13 cellular contexts compared by ENCODE assay signal in genomic region chr3:143216709-143217182, GRCh38.
DNase-seq lines count a peak whose midpoint lies in the region; ATAC-seq and TF ChIP-seq lines count a peak whose summit lies in the region.
"Had no signal": no experiment of that assay in that cellular context is flagged by ENCODE, and none has a peak within 500 bp of the region (broad histone marks: within the 10 kb centered on the region; RNA-seq: fewer than 3 reads in every experiment).

No MANE protein-coding gene starts in this region.

- H3K27ac ChIP-seq in ascending aorta = no peak overlapping the region

- H3K9me3 Mint-ChIP-seq in stimulated activated naive CD8-positive, alpha-beta T cell treated with anti-CD3 and anti-CD28 coated beads, Interleukin-15, Interleukin-2, amounts not matched to agents 100 ng/mL and 50 ng/mL, for 24 hours = no peaks in the 10 kb centered on the region
- H3K9me3 Mint-ChIP-seq in activated T-helper 2 cell treated with anti-CD3 and anti-CD28 coated beads, Interferon-gamma antibody, Interleukin-2, Interleukin-4, amounts not matched to agents 10 μg/mL and 5 μg/mL and 100 μg/mL, durations not matched to agents 14 hours and 24 hours and 36 hours = no peaks in the 10 kb centered on the region
- no peaks in the 10 kb centered on the region for H3K9me3 Mint-ChIP-seq in immature natural killer cell

- H3K4me3 Mint-ChIP-seq in stimulated activated naive CD8-positive, alpha-beta T cell treated with anti-CD3 and anti-CD28 coated beads, Interleukin-15, Interleukin-2, amounts not matched to agents 100 ng/mL and 50 ng/mL, for 24 hours = peak overlapping the region; percentile 61
- peak overlapping the region; percentile 64 for H3K4me3 Mint-ChIP-seq in activated T-helper 2 cell treated with anti-CD3 and anti-CD28 coated beads, Interferon-gamma antibody, Interleukin-2, Interleukin-4, amounts not matched to agents 10 μg/mL and 5 μg/mL and 100 μg/mL, durations not matched to agents 14 hours and 24 hours and 36 hours (ENCODE audit: low read depth)
- peak overlapping the region; percentile 55 to 87 (median 79) for H3K4me3 Mint-ChIP-seq in immature natural killer cell

- no peak for DNase-seq in stimulated activated naive CD8-positive, alpha-beta T cell treated with anti-CD3 and anti-CD28 coated beads, Interleukin-15, Interleukin-2, amounts not matched to agents 100 U/mL and 50 U/mL, for 24 hours
- DNase-seq in activated T-helper 2 cell treated with anti-CD3 and anti-CD28 coated beads, Interferon-gamma antibody, Interleukin-2, Interleukin-4, amounts not matched to agents 10 μg/mL and 5 μg/mL and 100 μg/mL, durations not matched to agents 14 hours and 24 hours and 36 hours (ENCODE audit: low spot score) = no peak
- DNase-seq in immature natural killer cell (peak in 2 of 3 donors; percentile 15 to 16), NCI-H82 treated with DMSO at 0.1 percent for 48 hours (lab: John Stamatoyannopoulos, UW; ENCODE audit: unreplicated experiment) (no peak), NCI-H2107 (lab: John Stamatoyannopoulos, UW) (no peak), ascending aorta (ENCODE audit: low spot score in 2 of 2) (no peak)
- DNase-seq: activated CD4-positive, alpha-beta T cell treated with anti-CD3 and anti-CD28 coated beads for 48 hours; body of pancreas; left colon; NCI-H2029 had no signal

- intact Hi-C loops in activated T-helper 2 cell treated with anti-CD3 and anti-CD28 coated beads, Interferon-gamma antibody, Interleukin-2, Interleukin-4, amounts not matched to agents 10 μg/mL and 5 μg/mL and 100 μg/mL, durations not matched to agents 14 hours and 24 hours and 36 hours (cut with micrococcal nuclease) = no loop called here
- intact Hi-C loops in ascending aorta (cut with DNase I) = no loop called here

- no peak overlapping the region for H3K4me3 ChIP-seq in ascending aorta
- H3K4me3 ChIP-seq: body of pancreas had no signal

- no peak for ATAC-seq in stimulated activated naive CD8-positive, alpha-beta T cell treated with anti-CD3 and anti-CD28 coated beads, Interleukin-15, Interleukin-2, amounts not matched to agents 100 U/mL and 50 U/mL, for 24 hours
- ATAC-seq in GM18909 (IDR thresholded peaks at IDR 0.05; ENCODE audit: poor library complexity, unreplicated experiment) = no peak
- ATAC-seq: body of pancreas, left colon, Panc1 had no signal

- H3K9me3 ChIP-seq in ascending aorta = no peaks in the 10 kb centered on the region
- H3K9me3 ChIP-seq: body of pancreas had no signal

- no peaks in the 10 kb centered on the region for H3K36me3 ChIP-seq in ascending aorta

- H3K27ac Mint-ChIP-seq in stimulated activated naive CD8-positive, alpha-beta T cell treated with anti-CD3 and anti-CD28 coated beads, Interleukin-15, Interleukin-2, amounts not matched to agents 100 ng/mL and 50 ng/mL, for 24 hours = peak overlapping the region; percentile 64
- H3K27ac Mint-ChIP-seq in activated T-helper 2 cell treated with anti-CD3 and anti-CD28 coated beads, Interferon-gamma antibody, Interleukin-2, Interleukin-4, amounts not matched to agents 10 μg/mL and 5 μg/mL and 100 μg/mL, durations not matched to agents 14 hours and 24 hours and 36 hours = peak overlapping the region; percentile 40
- peak overlapping the region; percentile 82 to 93 (median 90) for H3K27ac Mint-ChIP-seq in immature natural killer cell

- peaks cover 26% of the 10 kb centered on the region for H3K4me1 Mint-ChIP-seq in stimulated activated naive CD8-positive, alpha-beta T cell treated with anti-CD3 and anti-CD28 coated beads, Interleukin-15, Interleukin-2, amounts not matched to agents 100 ng/mL and 50 ng/mL, for 24 hours (ENCODE audit: low read depth)
- peaks cover 15% of the 10 kb centered on the region for H3K4me1 Mint-ChIP-seq in activated T-helper 2 cell treated with anti-CD3 and anti-CD28 coated beads, Interferon-gamma antibody, Interleukin-2, Interleukin-4, amounts not matched to agents 10 μg/mL and 5 μg/mL and 100 μg/mL, durations not matched to agents 14 hours and 24 hours and 36 hours (ENCODE audit: low read depth)
- H3K4me1 Mint-ChIP-seq in immature natural killer cell = peaks cover 29 to 44% of the 10 kb centered on the region in 2 donors

- no peaks in the 10 kb centered on the region for H3K36me3 Mint-ChIP-seq in stimulated activated naive CD8-positive, alpha-beta T cell treated with anti-CD3 and anti-CD28 coated beads, Interleukin-15, Interleukin-2, amounts not matched to agents 100 ng/mL and 50 ng/mL, for 24 hours (ENCODE audit: low read depth)
- no peaks in the 10 kb centered on the region for H3K36me3 Mint-ChIP-seq in activated T-helper 2 cell treated with anti-CD3 and anti-CD28 coated beads, Interferon-gamma antibody, Interleukin-2, Interleukin-4, amounts not matched to agents 10 μg/mL and 5 μg/mL and 100 μg/mL, durations not matched to agents 14 hours and 24 hours and 36 hours (ENCODE audit: low read depth)
- H3K36me3 Mint-ChIP-seq in immature natural killer cell = peaks cover 0 to 8% (median 0%) of the 10 kb centered on the region in 3 donors

- H3K27me3 Mint-ChIP-seq in stimulated activated naive CD8-positive, alpha-beta T cell treated with anti-CD3 and anti-CD28 coated beads, Interleukin-15, Interleukin-2, amounts not matched to agents 100 ng/mL and 50 ng/mL, for 24 hours = no peaks in the 10 kb centered on the region
- no peaks in the 10 kb centered on the region for H3K27me3 Mint-ChIP-seq in activated T-helper 2 cell treated with anti-CD3 and anti-CD28 coated beads, Interferon-gamma antibody, Interleukin-2, Interleukin-4, amounts not matched to agents 10 μg/mL and 5 μg/mL and 100 μg/mL, durations not matched to agents 14 hours and 24 hours and 36 hours (ENCODE audit: low read depth)
- H3K27me3 Mint-ChIP-seq in immature natural killer cell (ENCODE audit: low read depth in 3 of 3) = peaks cover 0 to 3% (median 0%) of the 10 kb centered on the region in 3 donors

- no peaks in the 10 kb centered on the region for H3K27me3 ChIP-seq in ascending aorta
- H3K27me3 ChIP-seq: body of pancreas had no signal

- TF ChIP-seq CTCF in ascending aorta (IDR thresholded peaks at IDR 0.05) = no peak

- H3K4me1 ChIP-seq in ascending aorta = no peaks in the 10 kb centered on the region
- H3K4me1 ChIP-seq: body of pancreas had no signal

Comparison
In these comparisons a context has a peak if more than half of its experiments do, and no peak if none do; other contexts are left out.
1. H3K27ac Mint-ChIP-seq: peak in every context shown above with its lines; median percentile 90 in immature natural killer cell; 64 in stimulated activated naive CD8-positive, alpha-beta T cell treated with anti-CD3 and anti-CD28 coated beads, Interleukin-15, Interleukin-2, amounts not matched to agents 100 ng/mL and 50 ng/mL, for 24 hours; 40 in activated T-helper 2 cell treated with anti-CD3 and anti-CD28 coated beads, Interferon-gamma antibody, Interleukin-2, Interleukin-4, amounts not matched to agents 10 μg/mL and 5 μg/mL and 100 μg/mL, durations not matched to agents 14 hours and 24 hours and 36 hours.
2. DNase-seq: peak in immature natural killer cell (2 of 3); none in stimulated activated naive CD8-positive, alpha-beta T cell treated with anti-CD3 and anti-CD28 coated beads, Interleukin-15, Interleukin-2, amounts not matched to agents 100 U/mL and 50 U/mL, for 24 hours (single experiment), activated T-helper 2 cell treated with anti-CD3 and anti-CD28 coated beads, Interferon-gamma antibody, Interleukin-2, Interleukin-4, amounts not matched to agents 10 μg/mL and 5 μg/mL and 100 μg/mL, durations not matched to agents 14 hours and 24 hours and 36 hours (single experiment), NCI-H82 treated with DMSO at 0.1 percent for 48 hours (single experiment), NCI-H2107 (single experiment) and ascending aorta (0 of 2).
3. Peak in every context shown above with its lines, with median percentiles within 50 percentile points of each other: H3K4me3 Mint-ChIP-seq.